In genomic region chr17:38733315-38734234, GRCh38 we compare ENCODE assay signal across 1 cellular context.
TF ChIP-seq lines count a peak whose summit lies in the region.

No MANE protein-coding gene starts in this region.

TF ChIP-seq in HEK293, 187 proteins besides CTCF, POLR2A, EP300 and RAD21 (continued from another document):
- no peak for TF ChIP-seq ZNF639 (tag by site-specific recombination; IDR thresholded peaks at IDR 0.05)
- no peak for TF ChIP-seq ZBTB8A (tag by site-specific recombination; IDR thresholded peaks at IDR 0.05)
- TF ChIP-seq KLF7 (tag by site-specific recombination; IDR thresholded peaks at IDR 0.05; ENCODE audit: borderline replicate concordance), result no peak
- no peak for TF ChIP-seq ZNF785 (tag by site-specific recombination; IDR thresholded peaks at IDR 0.05)
- peak; percentile 12; the same call in 1 of the 2 replicates for TF ChIP-seq ZNF654 (tag by site-specific recombination; IDR thresholded peaks at IDR 0.05; ENCODE audit: low read depth)
- peak; percentile 63 for TF ChIP-seq SCRT2 (tag by site-specific recombination; IDR thresholded peaks at IDR 0.05)
